Comparison of ENCODE assay signal across 8 cellular contexts in genomic region chr15:101652098-101652782, GRCh38. TPM values are rescaled to one million over a fixed set of nuclear protein-coding genes. Genes with fewer than 3 reads are reported as not detected.
DNase-seq lines count a peak whose midpoint lies in the region; ATAC-seq, FAIRE-seq and TF ChIP-seq lines count a peak whose summit lies in the region.

TM2D3 (minus strand) TSS chr15:101652381; CDS start chr15:101652361, 20 bp downstream.

- no peak for FAIRE-seq in RCC 7860 (lab: Jason Lieb, UNC)

- H3K36me3 Mint-ChIP-seq in naive thymus-derived CD8-positive, alpha-beta T cell = peaks cover 0 to 44% (median 2%) of the 10 kb centered on the region in 3 donors

- TF ChIP-seq CTCF in DND-41 (IDR thresholded peaks at IDR 0.05; ENCODE audit: borderline replicate concordance, extremely low read depth, low read length, poor library complexity, severe bottlenecking) (peak; percentile 71), KMS-11 (conservative IDR thresholded peaks at IDR 0.05; ENCODE audit: low read depth, low read length) (peak; percentile 62)

- H3K27me3 ChIP-seq in DND-41 (ENCODE audit: insufficient read depth, low read length, poor library complexity) (no peaks in the 10 kb centered on the region), KMS-11 (ENCODE audit: insufficient read depth, low read depth) (no peaks in the 10 kb centered on the region)

- H3K9me3 ChIP-seq in DND-41 (ENCODE audit: insufficient read depth, low read length, severe bottlenecking) = no peaks in the 10 kb centered on the region

- H3K4me1 ChIP-seq in DND-41 (ENCODE audit: insufficient read depth, low read length) = peaks cover 47% of the 10 kb centered on the region
- H3K4me1 ChIP-seq in KMS-11 (ENCODE audit: low read depth, poor library complexity, severe bottlenecking) = peaks cover 37% of the 10 kb centered on the region

- H3K27ac ChIP-seq in DND-41 (ENCODE audit: low read length) (peak within 1 kb of the TSS; percentile 93), KMS-11 (peak within 1 kb of the TSS; percentile 82)

- H2AFZ ChIP-seq in DND-41 (ENCODE audit: low read depth, low read length) (peak within 1 kb of the TSS; percentile 92), KMS-11 (ENCODE audit: low read depth) (peak within 1 kb of the TSS; percentile 81)

- H3K9me3 Mint-ChIP-seq in naive thymus-derived CD8-positive, alpha-beta T cell = no peaks in the 10 kb centered on the region

- peak within 1 kb of the TSS; percentile 91 for H3K9ac ChIP-seq in DND-41 (ENCODE audit: low read depth, low read length)
- H3K9ac ChIP-seq in KMS-11 = peak within 1 kb of the TSS; percentile 77

- H4K20me1 ChIP-seq in DND-41 (ENCODE audit: insufficient read depth, low read length) = peaks cover 17% of the 10 kb centered on the region; the same call in 1 of the 2 replicates
- no peaks in the 10 kb centered on the region for H4K20me1 ChIP-seq in KMS-11 (ENCODE audit: insufficient read depth)

- peak within 1 kb of the TSS; percentile 91 to 98 (median 97) for H3K27ac Mint-ChIP-seq in naive thymus-derived CD8-positive, alpha-beta T cell

- H3K4me3 ChIP-seq in DND-41 (ENCODE audit: low read depth in 1 of 2, low read length in 2 of 2) (peak within 1 kb of the TSS; percentile 92 to 93), KMS-11 (IDR thresholded peaks at IDR 0.05; ENCODE audit: insufficient read depth, low read depth, low read length) (peak within 1 kb of the TSS; percentile 40)

- peak; percentile 91 for ATAC-seq in DND-41 (ENCODE audit: insufficient read depth, low read depth)
- ATAC-seq in GM21737 (IDR thresholded peaks at IDR 0.05; ENCODE audit: unreplicated experiment) = peak; percentile 81
- peak; percentile 90 to 92 for ATAC-seq in naive thymus-derived CD8-positive, alpha-beta T cell

- peak within 1 kb of the TSS; percentile 88 for H3K4me2 ChIP-seq in DND-41 (ENCODE audit: insufficient read depth, low read length)
- peak within 1 kb of the TSS; percentile 88 for H3K4me2 ChIP-seq in KMS-11

- DNase-seq in DND-41 (peak; percentile 91), RCC 7860 (ENCODE audit: low spot score) (peak; percentile 82), activated T-helper 1 cell treated with Interleukin-2 at 50 U/mL for 16 hours (ENCODE audit: low read depth) (peak; percentile 95), fibroblast of gingiva (ENCODE audit: low read depth) (peak; percentile 89)
- DNase-seq in naive thymus-derived CD8-positive, alpha-beta T cell = peak; percentile 91 to 99 (median 96)
- DNase-seq in stimulated activated naive CD4-positive, alpha-beta T cell (lab: John Stamatoyannopoulos, UW) = peak; percentile 87 to 95 (median 92)

- H3K79me2 ChIP-seq in DND-41 (ENCODE audit: insufficient read depth, low read length) = peaks cover 56% of the 10 kb centered on the region
- peaks cover 51% of the 10 kb centered on the region for H3K79me2 ChIP-seq in KMS-11 (ENCODE audit: insufficient read depth, low read depth)

- H3K27me3 Mint-ChIP-seq in naive thymus-derived CD8-positive, alpha-beta T cell = no peaks in the 10 kb centered on the region

- POLR2A ChIA-PET in naive thymus-derived CD8-positive, alpha-beta T cell (lab: Charles Lee) = interaction anchor here (0.9 to 3.2 kb wide), 8 partner anchors 10 to 410 kb away, joined by 3 to 21 read pairs (median 4); partner anchors contain the start of genes CHSY1, SNRPA1 and TARS3

- peak within 1 kb of the TSS; percentile 77 to 96 (median 92) for H3K4me3 Mint-ChIP-seq in naive thymus-derived CD8-positive, alpha-beta T cell

- H3K36me3 ChIP-seq in DND-41 (ENCODE audit: insufficient read depth, low read length) (peaks cover 28% of the 10 kb centered on the region), KMS-11 (ENCODE audit: insufficient read depth) (peaks cover 5% of the 10 kb centered on the region; the same call in 1 of the 2 replicates)

- H3K4me1 Mint-ChIP-seq in naive thymus-derived CD8-positive, alpha-beta T cell = peaks cover 9 to 48% (median 31%) of the 10 kb centered on the region in 4 donors

RNA-seq across cellular contexts. Expression of gene TM2D3, which starts in this region (rescaled TPM):
- total RNA-seq in naive thymus-derived CD8-positive, alpha-beta T cell = 10 to 100 TPM; 87.9 to 98.5 TPM
- 10 to 100 TPM; 28.1 to 32.3 (median 31.0) TPM for polyA plus RNA-seq in naive thymus-derived CD8-positive, alpha-beta T cell

Comparison
In these comparisons a context has a peak if more than half of its experiments do, and no peak if none do; other contexts are left out.
1. Peak in every context shown above with its lines: DNase-seq, ATAC-seq, H3K4me3 ChIP-seq and H3K27ac ChIP-seq.